17 cellular contexts compared by ENCODE assay signal in the genomic region with DNA sequence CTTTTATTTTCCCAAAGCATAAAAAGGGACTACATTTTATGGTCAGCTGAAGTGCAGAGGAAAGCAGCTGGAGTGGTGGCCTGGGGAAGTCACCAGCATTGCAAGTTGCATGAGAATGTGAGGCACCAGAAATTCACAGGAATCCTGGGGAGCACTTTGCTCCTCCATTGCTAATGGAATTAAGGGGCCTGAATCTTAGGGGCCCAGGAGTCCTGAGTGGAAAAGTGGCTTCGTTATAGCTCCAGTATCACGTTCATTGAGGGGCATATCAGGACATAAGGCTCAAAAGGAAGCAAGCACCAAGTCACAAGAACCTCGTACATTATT.
"Had no signal": no experiment of that assay in that cellular context is flagged by ENCODE, and none has a peak within 500 bp of the region (broad histone marks: within the 10 kb centered on the region; RNA-seq: fewer than 3 reads in every experiment).

No MANE protein-coding gene starts in this region.

- H3K27ac ChIP-seq: foreskin keratinocyte, suprapubic skin, upper lobe of left lung had no signal

- H3K4me1 ChIP-seq: prostate gland, suprapubic skin, upper lobe of left lung had no signal

- H3K4me3 Mint-ChIP-seq: brain, memory B cell had no signal

- H3K27ac Mint-ChIP-seq: memory B cell had no signal

- H3K4me3 ChIP-seq: prostate gland, suprapubic skin, upper lobe of left lung had no signal

- H3K36me3 ChIP-seq: prostate gland, suprapubic skin, upper lobe of left lung had no signal

- H3K36me3 Mint-ChIP-seq: brain, memory B cell had no signal

- H3K27me3 ChIP-seq: foreskin keratinocyte, suprapubic skin, upper lobe of left lung had no signal

- DNase-seq: activated CD4-positive, CD25-positive, alpha-beta regulatory T cell treated with anti-CD3 and anti-CD28 coated beads, Interleukin-2, amount 50 U/mL, for 72 hours; activated naive CD4-positive, alpha-beta T cell treated with anti-CD3 and anti-CD28 coated beads, Interleukin-2, amount 50 U/mL, for 16 hours; central memory CD4-positive, alpha-beta T cell; cortex of kidney; effector CD4-positive, alpha-beta T cell; kidney glomerular epithelial cell; left ventricle myocardium superior; right cardiac atrium; stimulated activated naive CD8-positive, alpha-beta T cell treated with anti-CD3 and anti-CD28 coated beads, Interleukin-15, Interleukin-2, amounts not matched to agents 100 U/mL and 50 U/mL, for 24 hours; T-helper 1 cell; T1000; upper lobe of left lung had no signal

- ATAC-seq: left ventricle myocardium superior; right cardiac atrium; stimulated activated naive CD8-positive, alpha-beta T cell treated with anti-CD3 and anti-CD28 coated beads, Interleukin-15, Interleukin-2, amounts not matched to agents 100 U/mL and 50 U/mL, for 24 hours had no signal

- H3K9me3 Mint-ChIP-seq: brain, memory B cell had no signal

- H3K9me3 ChIP-seq: prostate gland, suprapubic skin, upper lobe of left lung had no signal

- H3K4me1 Mint-ChIP-seq: memory B cell had no signal
